28 cellular contexts compared by ENCODE assay signal in genomic region chr13:48728876-48729275, GRCh38.
"Had no signal": no experiment of that assay in that cellular context is flagged by ENCODE, and none has a peak within 500 bp of the region (broad histone marks: within the 10 kb centered on the region; RNA-seq: fewer than 3 reads in every experiment).

No MANE protein-coding gene starts in this region.

- H3K4me1 ChIP-seq: lower lobe of right lung, neural progenitor cell, parathyroid adenoma, testis, thyroid gland, transverse colon had no signal

- DNase-seq: kidney glomerular epithelial cell; left cardiac atrium; lower lobe of right lung; mesendoderm; naive B cell; natural killer cell; nephron progenitor cell; occipital lobe; right lobe of liver; stimulated activated CD4-positive, alpha-beta T cell treated with anti-CD3 and anti-CD28 coated beads, Interleukin-1b, Interleukin-23, amount 100 ng/mL, for 48 hours; stimulated activated CD4-positive, alpha-beta T cell treated with anti-CD3 and anti-CD28 coated beads, Interleukin-2, amount 100 ng/mL, for 48 hours; stimulated activated CD4-positive, alpha-beta T cell treated with anti-CD3 and anti-CD28 coated beads, Interleukin-4, amount 100 ng/mL, for 4 hours; stimulated activated CD8-positive, alpha-beta memory T cell treated with anti-CD3 and anti-CD28 coated beads, Interleukin-4, amount 100 ng/mL, for 48 hours; stimulated activated naive B cell treated with anti-CD40 and anti-IgM and Interleukin-4, amounts not matched to agents 10 μg/mL and 1 μg/mL and 100 μg/mL, for 72 hours; stimulated activated naive CD8-positive, alpha-beta T cell treated with anti-CD3 and anti-CD28 coated beads, Interleukin-15, Interleukin-2, amounts not matched to agents 100 U/mL and 50 U/mL, for 24 hours; stomach; testis; thyroid gland; transverse colon; upper lobe of left lung had no signal

- H3K36me3 ChIP-seq: lower lobe of right lung, neural progenitor cell, neutrophil, right atrium auricular region, right lobe of liver, stomach, thyroid gland, transverse colon, upper lobe of left lung, vagina had no signal

- FAIRE-seq: keratinocyte had no signal

- H3K4me3 ChIP-seq: lower lobe of right lung, neural progenitor cell, right atrium auricular region, right lobe of liver, smooth muscle cell, stomach, testis, thyroid gland, transverse colon, upper lobe of left lung, vagina had no signal

- H3K79me2 ChIP-seq: parathyroid adenoma had no signal

- H2AFZ ChIP-seq: neural progenitor cell, parathyroid adenoma had no signal

- ATAC-seq: left cardiac atrium; left lobe of liver; lower lobe of right lung; natural killer cell; right lobe of liver; stimulated activated naive CD8-positive, alpha-beta T cell treated with anti-CD3 and anti-CD28 coated beads, Interleukin-15, Interleukin-2, amounts not matched to agents 100 U/mL and 50 U/mL, for 24 hours had no signal

- H3K9me3 ChIP-seq: lower lobe of right lung, neutrophil, right atrium auricular region, right lobe of liver, stomach, testis, thyroid gland, transverse colon, upper lobe of left lung, vagina had no signal

- H3K4me2 ChIP-seq: neural progenitor cell, smooth muscle cell had no signal

- H3K27ac ChIP-seq: lower lobe of right lung, neural progenitor cell, neutrophil, parathyroid adenoma, right lobe of liver, stomach, testis, thyroid gland, transverse colon, upper lobe of left lung had no signal

- H3K27me3 ChIP-seq: neutrophil, right atrium auricular region, right lobe of liver, stomach, testis, thyroid gland, transverse colon, upper lobe of left lung, vagina had no signal
